Comparison of ENCODE assay signal across 16 cellular contexts in the genomic region with DNA sequence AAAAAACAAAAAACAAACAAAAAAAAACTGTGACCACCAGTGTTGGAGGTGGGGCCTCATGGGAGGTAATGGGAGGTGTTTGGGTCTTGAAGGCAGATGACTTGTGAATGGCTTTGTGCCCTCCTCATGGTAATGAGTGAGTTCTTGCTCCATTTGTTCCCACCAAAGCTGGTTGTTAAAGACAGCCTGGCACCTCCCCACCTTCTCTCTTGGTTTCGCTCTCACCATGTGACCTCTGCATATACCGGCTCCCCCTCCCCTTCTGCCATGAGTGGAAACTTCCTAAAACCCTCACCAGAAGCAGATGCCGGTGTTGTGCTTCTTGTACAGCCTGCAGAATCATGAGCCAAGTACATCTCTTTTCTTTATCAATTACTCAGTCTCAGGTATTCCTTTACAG.
DNase-seq lines count a peak whose midpoint lies in the region; ATAC-seq, FAIRE-seq and TF ChIP-seq lines count a peak whose summit lies in the region.
"Had no signal": no experiment of that assay in that cellular context is flagged by ENCODE, and none has a peak within 500 bp of the region (broad histone marks: within the 10 kb centered on the region; RNA-seq: fewer than 3 reads in every experiment).

No MANE protein-coding gene starts in this region.

- H3K4me1 Mint-ChIP-seq in GM23338 = peaks cover 6% of the 10 kb centered on the region
- H3K4me1 Mint-ChIP-seq in stimulated activated memory B cell treated with anti-CD40 and anti-IgM and Interleukin-4, amounts not matched to agents 10 μg/mL and 1 μg/mL and 100 μg/mL, for 72 hours = peaks cover 28% of the 10 kb centered on the region
- H3K4me1 Mint-ChIP-seq in T-cell = no peaks in the 10 kb centered on the region
- H3K4me1 Mint-ChIP-seq in CD8-positive, alpha-beta T cell (ENCODE audit: low read depth) = no peaks in the 10 kb centered on the region

- no peaks in the 10 kb centered on the region for H3F3A ChIP-seq in GM23338 (replicated peaks; ENCODE audit: low read depth)

- H3K9me1 ChIP-seq in K562 (ENCODE audit: control insufficient read depth, insufficient read depth, low read length) = no peaks in the 10 kb centered on the region

- intact Hi-C loops in K562 (cut with micrococcal nuclease) = no loop called here
- intact Hi-C loops in CD8-positive, alpha-beta T cell (cut with DNase I, micrococcal nuclease) = no loop called here

- no peaks in the 10 kb centered on the region for H3K9me2 ChIP-seq in GM23338 (ENCODE audit: insufficient read depth)

- H3K27me3 Mint-ChIP-seq in GM23338 (ENCODE audit: insufficient read depth, low read depth, poor library complexity) = peaks cover 2% of the 10 kb centered on the region
- H3K27me3 Mint-ChIP-seq in stimulated activated memory B cell treated with anti-CD40 and anti-IgM and Interleukin-4, amounts not matched to agents 10 μg/mL and 1 μg/mL and 100 μg/mL, for 72 hours = no peaks in the 10 kb centered on the region
- H3K27me3 Mint-ChIP-seq in T-cell = peaks cover 13 to 18% of the 10 kb centered on the region in 2 donors
- H3K27me3 Mint-ChIP-seq in CD8-positive, alpha-beta T cell (ENCODE audit: low read depth) = peaks cover 7% of the 10 kb centered on the region

- H3K4me1 ChIP-seq in GM23338 (ENCODE audit: insufficient read depth) = no peaks in the 10 kb centered on the region
- peaks cover 4 to 12% of the 10 kb centered on the region in 2 experiments; a peak in 4 of 5 replicates for H3K4me1 ChIP-seq in K562 (replicated peaks in 1 of 2; ENCODE audit: control insufficient read depth in 2 of 2, insufficient read depth in 2 of 2, low read length in 2 of 2)
- no peaks in the 10 kb centered on the region for H3K4me1 ChIP-seq in CD8-positive, alpha-beta T cell (ENCODE audit: insufficient read depth, low read length)

- no peak for TF ChIP-seq RAD21 in K562 (CRISPR knock-in tag; conservative IDR thresholded peaks at IDR 0.05 in 1 of 2, IDR thresholded peaks at IDR 0.05 in 1 of 2)

- no peak for TF ChIP-seq EP300 in K562 (IDR thresholded peaks at IDR 0.05; ENCODE audit: low read length)

- H3K27me3 ChIP-seq in GM23338 (ENCODE audit: insufficient read depth) (no peaks in the 10 kb centered on the region), K562 (ENCODE audit: control insufficient read depth in 2 of 2, insufficient read depth in 2 of 2, low read length in 2 of 2) (no peaks in the 10 kb centered on the region)
- H3K27me3 ChIP-seq in CD8-positive, alpha-beta T cell (ENCODE audit: insufficient read depth, low read length) = no peaks in the 10 kb centered on the region
- H3K27me3 ChIP-seq: BLaER1 had no signal

- H3K4me3 ChIP-seq in GM23338 = no peak overlapping the region
- H3K4me3 ChIP-seq in K562 = no peak overlapping the region
- no peak overlapping the region for H3K4me3 ChIP-seq in CD8-positive, alpha-beta T cell (ENCODE audit: low read depth, low read length)
- H3K4me3 ChIP-seq: BLaER1 had no signal

- H3K36me3 Mint-ChIP-seq in GM23338 (ENCODE audit: low read depth) = no peaks in the 10 kb centered on the region
- H3K36me3 Mint-ChIP-seq in stimulated activated memory B cell treated with anti-CD40 and anti-IgM and Interleukin-4, amounts not matched to agents 10 μg/mL and 1 μg/mL and 100 μg/mL, for 72 hours = no peaks in the 10 kb centered on the region
- H3K36me3 Mint-ChIP-seq in T-cell = no peaks in the 10 kb centered on the region
- no peaks in the 10 kb centered on the region for H3K36me3 Mint-ChIP-seq in CD8-positive, alpha-beta T cell

- POLR2A ChIA-PET in K562 (lab: Yijun Ruan, JAX) = interaction anchor here (0.8 to 1.4 kb wide), 4 partner anchors 9 to 64 kb away, joined by 3 to 4 read pairs (median 3); no protein-coding TSS in a partner anchor
- POLR2A ChIA-PET in T-cell (lab: Charles Lee) = no interaction called here
- POLR2A ChIA-PET in CD8-positive, alpha-beta T cell (lab: Charles Lee) = no interaction called here

- H4K20me1 ChIP-seq in GM23338 (replicated peaks; ENCODE audit: insufficient read depth) = no peaks in the 10 kb centered on the region
- H4K20me1 ChIP-seq in K562 (replicated peaks; ENCODE audit: control insufficient read depth, insufficient read depth, low read length) = no peaks in the 10 kb centered on the region
- H4K20me1 ChIP-seq: BLaER1 had no signal

- CTCF ChIA-PET in K562 (lab: Yijun Ruan, JAX; ENCODE audit: low intra/inter-chr PET ratio) (no interaction called here), T-cell (lab: Charles Lee) (no interaction called here)
- CTCF ChIA-PET in CD8-positive, alpha-beta T cell (lab: Charles Lee) = no interaction called here

- FAIRE-seq in GM12891 (lab: Jason Lieb, UNC) = peak; percentile 54
- no peak for FAIRE-seq in K562 (lab: Jason Lieb, UNC)
- FAIRE-seq: H54 had no signal

- H3K79me2 ChIP-seq in GM23338 (replicated peaks; ENCODE audit: insufficient read depth) = no peaks in the 10 kb centered on the region
- H3K79me2 ChIP-seq in K562 (ENCODE audit: control insufficient read depth, insufficient read depth, low read length) = no peaks in the 10 kb centered on the region

- no peak for DNase-seq in GM12891 (ENCODE audit: insufficient read length, low spot score)
- no peak for DNase-seq in GM23338 (ENCODE audit: low spot score)
- no peak for DNase-seq in K562 (ENCODE audit: extremely low read depth in 1 of 4, low spot score in 3 of 4)
- DNase-seq in DMS53 (lab: John Stamatoyannopoulos, UW) = no peak
- DNase-seq in T-cell = no peak
- DNase-seq in CD8-positive, alpha-beta T cell = no peak
- DNase-seq: 8988T, AML-193, DMS 273 treated with DMSO at 0.1 percent for 48 hours, DMS79, KBM-7 had no signal

- ATAC-seq in GM23338 = no peak
- no peak for ATAC-seq in K562
- ATAC-seq in stimulated activated memory B cell treated with anti-CD40 and anti-IgM and Interleukin-4, amounts not matched to agents 10 μg/mL and 1 μg/mL and 100 μg/mL, for 72 hours = no peak
- no peak for ATAC-seq in GM18907 (IDR thresholded peaks at IDR 0.05; ENCODE audit: unreplicated experiment)
- no peak for ATAC-seq in T-cell (replicated peaks in 1 of 4)
- ATAC-seq in CD8-positive, alpha-beta T cell = no peak
- ATAC-seq: HCT116 had no signal

- no peaks in the 10 kb centered on the region for H3K36me3 ChIP-seq in GM23338 (ENCODE audit: insufficient read depth)
- H3K36me3 ChIP-seq in K562 (ENCODE audit: control insufficient read depth, insufficient read depth, low read length) = no peaks in the 10 kb centered on the region
- no peaks in the 10 kb centered on the region for H3K36me3 ChIP-seq in CD8-positive, alpha-beta T cell (ENCODE audit: insufficient read depth, low read length)
- H3K36me3 ChIP-seq: BLaER1 had no signal

- BruUV-seq in K562 (replicated peaks; lab: Mats Ljungman, UMichigan) = no TSS peak

- in situ Hi-C loops in K562 (cut with MboI) = no loop called here

- H3K27ac ChIP-seq in GM23338 (ENCODE audit: low read depth) (no peak overlapping the region), K562 (ENCODE audit: extremely low read depth, low read depth, low read length) (no peak overlapping the region)
- no peak overlapping the region for H3K27ac ChIP-seq in CD8-positive, alpha-beta T cell (ENCODE audit: low read depth, low read length)
- H3K27ac ChIP-seq: BLaER1 had no signal

- no peaks in the 10 kb centered on the region for H3K9me3 Mint-ChIP-seq in GM23338
- no peaks in the 10 kb centered on the region for H3K9me3 Mint-ChIP-seq in stimulated activated memory B cell treated with anti-CD40 and anti-IgM and Interleukin-4, amounts not matched to agents 10 μg/mL and 1 μg/mL and 100 μg/mL, for 72 hours
- H3K9me3 Mint-ChIP-seq in T-cell = no peaks in the 10 kb centered on the region
- no peaks in the 10 kb centered on the region for H3K9me3 Mint-ChIP-seq in CD8-positive, alpha-beta T cell

- H2AFZ ChIP-seq in GM23338 = peak overlapping the region; percentile 28; the same call in 1 of the 2 replicates
- H2AFZ ChIP-seq in K562 (ENCODE audit: low read depth, low read length) = no peak overlapping the region

- no peak overlapping the region for H3K4me2 ChIP-seq in GM23338
- H3K4me2 ChIP-seq in K562 (ENCODE audit: insufficient read depth, low read length) = no peak overlapping the region
- H3K4me2 ChIP-seq: BLaER1 had no signal

- 75% methylated on average over 2 of the region's 3 CpGs for WGBS in K562 (ENCODE audit: insufficient coverage, low coverage, missing lambda C conversion rate)

- H3K4me3 Mint-ChIP-seq in GM23338 (no peak overlapping the region), T-cell (no peak overlapping the region)
- H3K4me3 Mint-ChIP-seq in stimulated activated memory B cell treated with anti-CD40 and anti-IgM and Interleukin-4, amounts not matched to agents 10 μg/mL and 1 μg/mL and 100 μg/mL, for 72 hours = peak overlapping the region; percentile 31
- no peak overlapping the region for H3K4me3 Mint-ChIP-seq in CD8-positive, alpha-beta T cell

- no peak for TF ChIP-seq POLR2A in GM12891 (IDR thresholded peaks at IDR 0.05; ENCODE audit: low read depth, low read length)
- TF ChIP-seq POLR2A in K562 (conservative IDR thresholded peaks at IDR 0.05) = no peak

- no peak overlapping the region for H3K9ac ChIP-seq in K562 (ENCODE audit: insufficient read depth in 1 of 2, low read depth in 2 of 2, low read length in 2 of 2)
- H3K9ac ChIP-seq: BLaER1 had no signal

- no peak for TF ChIP-seq CTCF in GM23338 (conservative IDR thresholded peaks at IDR 0.05; ENCODE audit: low read depth in 2 of 2)
- no peak for TF ChIP-seq CTCF in K562 (IDR thresholded peaks at IDR 0.05 in 2 of 3, conservative IDR thresholded peaks at IDR 0.05 in 1 of 3; ENCODE audit: insufficient read depth in 2 of 3, low read depth in 1 of 3, low read length in 3 of 3)
- no peak for TF ChIP-seq CTCF in CD8-positive, alpha-beta T cell (IDR thresholded peaks at IDR 0.05)

- no peaks in the 10 kb centered on the region for H3K9me3 ChIP-seq in K562 (replicated peaks; ENCODE audit: control insufficient read depth, insufficient read depth, low read depth, low read length)
- no peaks in the 10 kb centered on the region for H3K9me3 ChIP-seq in CD8-positive, alpha-beta T cell (ENCODE audit: low read length)
- H3K9me3 ChIP-seq: BLaER1 had no signal

- H3K27ac Mint-ChIP-seq in GM23338 (no peak overlapping the region), T-cell (no peak overlapping the region)
- peak overlapping the region; percentile 44 for H3K27ac Mint-ChIP-seq in stimulated activated memory B cell treated with anti-CD40 and anti-IgM and Interleukin-4, amounts not matched to agents 10 μg/mL and 1 μg/mL and 100 μg/mL, for 72 hours
- no peak overlapping the region for H3K27ac Mint-ChIP-seq in CD8-positive, alpha-beta T cell

TF ChIP-seq in GM12891, 5 proteins besides CTCF, POLR2A, EP300 and RAD21 (continues in another document):
- no peak for TF ChIP-seq POU2F2 (IDR thresholded peaks at IDR 0.05; ENCODE audit: low read depth, low read length)
- TF ChIP-seq PAX5 (IDR thresholded peaks at IDR 0.05; ENCODE audit: insufficient read depth, low read length, severe bottlenecking) = no peak
